2 cellular contexts compared by ENCODE assay signal in genomic region chr3:170473358-170473757, GRCh38.
TF ChIP-seq lines count a peak whose summit lies in the region.

No MANE protein-coding gene starts in this region.

TF ChIP-seq in IMR-90, 13 proteins besides CTCF, POLR2A, EP300 and RAD21:
- no peak for TF ChIP-seq CEBPB (IDR thresholded peaks at IDR 0.05; ENCODE audit: low read depth, low read length)
- no peak for TF ChIP-seq SMC3 (IDR thresholded peaks at IDR 0.05; ENCODE audit: low read depth, low read length)
- TF ChIP-seq USF2 (IDR thresholded peaks at IDR 0.05; ENCODE audit: low read depth, low read length): no peak
- no peak for TF ChIP-seq ELK1 (IDR thresholded peaks at IDR 0.05; ENCODE audit: borderline replicate concordance, low read depth, low read length)
- TF ChIP-seq FOS (IDR thresholded peaks at IDR 0.05; ENCODE audit: low read depth, low read length): no peak
- TF ChIP-seq CHD1 (IDR thresholded peaks at IDR 0.05; ENCODE audit: low read depth, low read length): no peak
- TF ChIP-seq MAZ (IDR thresholded peaks at IDR 0.05; ENCODE audit: borderline replicate concordance, low read depth, low read length): no peak

TF ChIP-seq in K562, 482 proteins besides CTCF, POLR2A, EP300 and RAD21:
- TF ChIP-seq MYNN (IDR thresholded peaks at IDR 0.05) (peak; percentile 88), MYNN (CRISPR knock-in tag; IDR thresholded peaks at IDR 0.05) (no peak), THAP7 (CRISPR knock-in tag; IDR thresholded peaks at IDR 0.05) (no peak), ZNF347 (CRISPR knock-in tag; IDR thresholded peaks at IDR 0.05; ENCODE audit: low read depth) (no peak), NCOA4 (IDR thresholded peaks at IDR 0.05; ENCODE audit: partially characterized antibody) (no peak)
